Comparison of ENCODE assay signal across 2 cellular contexts in the genomic region with DNA sequence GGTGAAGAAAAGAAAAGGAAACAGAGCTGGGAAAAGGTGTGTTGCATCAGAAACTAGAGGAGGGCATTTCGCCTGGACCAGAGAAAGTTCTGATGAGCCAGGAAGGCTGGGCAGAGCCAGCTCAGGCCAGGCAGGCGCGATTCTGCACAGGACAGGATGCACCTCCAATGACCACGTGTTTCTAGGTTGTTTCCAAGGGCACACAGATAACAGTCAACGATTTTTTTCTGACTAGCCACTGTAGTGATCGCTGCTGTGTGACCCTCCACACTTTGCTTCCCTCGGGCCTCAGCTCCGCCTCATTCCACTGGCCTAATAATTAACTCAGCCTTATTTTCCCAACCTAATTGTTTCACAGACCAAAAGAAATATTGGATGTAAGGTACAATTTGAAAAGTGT.
TF ChIP-seq lines count a peak whose summit lies in the region.

No MANE protein-coding gene starts in this region.

TF ChIP-seq in H1, 55 proteins besides CTCF, POLR2A, EP300 and RAD21:
- TF ChIP-seq SP4 (IDR thresholded peaks at IDR 0.05; ENCODE audit: low read length) (no peak), TAF7 (optimal IDR thresholded peaks at IDR 0.05; ENCODE audit: borderline replicate concordance, low read depth, low read length) (no peak), CTBP2 (IDR thresholded peaks at IDR 0.05; ENCODE audit: borderline replicate concordance, insufficient read depth, insufficient read length, low read length) (no peak), MAFK (IDR thresholded peaks at IDR 0.05; ENCODE audit: low read depth, low read length) (no peak), CREB1 (IDR thresholded peaks at IDR 0.05) (no peak), TBP (IDR thresholded peaks at IDR 0.05; ENCODE audit: low read depth, low read length) (no peak), SIRT6 (IDR thresholded peaks at IDR 0.05; ENCODE audit: low read length) (no peak), POLR2AphosphoS5 (IDR thresholded peaks at IDR 0.05; ENCODE audit: low read depth, low read length) (no peak), HDAC2 (IDR thresholded peaks at IDR 0.05; ENCODE audit: borderline replicate concordance in 1 of 2, low read depth in 2 of 2, low read length in 2 of 2) (no peak), SRF (IDR thresholded peaks at IDR 0.05; ENCODE audit: low read depth, low read length) (no peak), CHD1 (IDR thresholded peaks at IDR 0.05; ENCODE audit: low read depth, low read length) (no peak), BRCA1 (IDR thresholded peaks at IDR 0.05; ENCODE audit: low read depth, low read length) (no peak)

TF ChIP-seq in liver, 16 proteins besides CTCF, POLR2A, EP300 and RAD21:
- TF ChIP-seq NR2F2 (IDR thresholded peaks at IDR 0.05) (no peak), HNF4G (IDR thresholded peaks at IDR 0.05) (no peak), TAF1 (conservative IDR thresholded peaks at IDR 0.05) (no peak), FOXA2 (IDR thresholded peaks at IDR 0.05) (no peak), HNF4A (conservative IDR thresholded peaks at IDR 0.05) (peak; percentile 17 to 77), EGR1 (IDR thresholded peaks at IDR 0.05; ENCODE audit: low read depth in 2 of 2) (no peak), JUND (IDR thresholded peaks at IDR 0.05) (peak in 1 of 2 donors; percentile 56), RXRA (IDR thresholded peaks at IDR 0.05) (peak in 1 of 2 donors; percentile 91), YY1 (IDR thresholded peaks at IDR 0.05) (peak; percentile 60), FOXA1 (IDR thresholded peaks at IDR 0.05) (peak; percentile 52), GABPA (IDR thresholded peaks at IDR 0.05 in 1 of 2, conservative IDR thresholded peaks at IDR 0.05 in 1 of 2) (peak in 1 of 2 donors; percentile 41), SP1 (IDR thresholded peaks at IDR 0.05) (peak; percentile 54)
- TF ChIP-seq, protein P1, sequence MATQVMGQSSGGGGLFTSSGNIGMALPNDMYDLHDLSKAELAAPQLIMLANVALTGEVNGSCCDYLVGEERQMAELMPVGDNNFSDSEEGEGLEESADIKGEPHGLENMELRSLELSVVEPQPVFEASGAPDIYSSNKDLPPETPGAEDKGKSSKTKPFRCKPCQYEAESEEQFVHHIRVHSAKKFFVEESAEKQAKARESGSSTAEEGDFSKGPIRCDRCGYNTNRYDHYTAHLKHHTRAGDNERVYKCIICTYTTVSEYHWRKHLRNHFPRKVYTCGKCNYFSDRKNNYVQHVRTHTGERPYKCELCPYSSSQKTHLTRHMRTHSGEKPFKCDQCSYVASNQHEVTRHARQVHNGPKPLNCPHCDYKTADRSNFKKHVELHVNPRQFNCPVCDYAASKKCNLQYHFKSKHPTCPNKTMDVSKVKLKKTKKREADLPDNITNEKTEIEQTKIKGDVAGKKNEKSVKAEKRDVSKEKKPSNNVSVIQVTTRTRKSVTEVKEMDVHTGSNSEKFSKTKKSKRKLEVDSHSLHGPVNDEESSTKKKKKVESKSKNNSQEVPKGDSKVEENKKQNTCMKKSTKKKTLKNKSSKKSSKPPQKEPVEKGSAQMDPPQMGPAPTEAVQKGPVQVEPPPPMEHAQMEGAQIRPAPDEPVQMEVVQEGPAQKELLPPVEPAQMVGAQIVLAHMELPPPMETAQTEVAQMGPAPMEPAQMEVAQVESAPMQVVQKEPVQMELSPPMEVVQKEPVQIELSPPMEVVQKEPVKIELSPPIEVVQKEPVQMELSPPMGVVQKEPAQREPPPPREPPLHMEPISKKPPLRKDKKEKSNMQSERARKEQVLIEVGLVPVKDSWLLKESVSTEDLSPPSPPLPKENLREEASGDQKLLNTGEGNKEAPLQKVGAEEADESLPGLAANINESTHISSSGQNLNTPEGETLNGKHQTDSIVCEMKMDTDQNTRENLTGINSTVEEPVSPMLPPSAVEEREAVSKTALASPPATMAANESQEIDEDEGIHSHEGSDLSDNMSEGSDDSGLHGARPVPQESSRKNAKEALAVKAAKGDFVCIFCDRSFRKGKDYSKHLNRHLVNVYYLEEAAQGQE (IDR thresholded peaks at IDR 0.05): peak; percentile 51
- TF ChIP-seq, protein P2, sequence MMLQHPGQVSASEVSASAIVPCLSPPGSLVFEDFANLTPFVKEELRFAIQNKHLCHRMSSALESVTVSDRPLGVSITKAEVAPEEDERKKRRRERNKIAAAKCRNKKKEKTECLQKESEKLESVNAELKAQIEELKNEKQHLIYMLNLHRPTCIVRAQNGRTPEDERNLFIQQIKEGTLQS (IDR thresholded peaks at IDR 0.05): no peak
- TF ChIP-seq, protein P3, sequence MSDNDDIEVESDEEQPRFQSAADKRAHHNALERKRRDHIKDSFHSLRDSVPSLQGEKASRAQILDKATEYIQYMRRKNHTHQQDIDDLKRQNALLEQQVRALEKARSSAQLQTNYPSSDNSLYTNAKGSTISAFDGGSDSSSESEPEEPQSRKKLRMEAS (IDR thresholded peaks at IDR 0.05): peak; percentile 86
- TF ChIP-seq, protein P4, sequence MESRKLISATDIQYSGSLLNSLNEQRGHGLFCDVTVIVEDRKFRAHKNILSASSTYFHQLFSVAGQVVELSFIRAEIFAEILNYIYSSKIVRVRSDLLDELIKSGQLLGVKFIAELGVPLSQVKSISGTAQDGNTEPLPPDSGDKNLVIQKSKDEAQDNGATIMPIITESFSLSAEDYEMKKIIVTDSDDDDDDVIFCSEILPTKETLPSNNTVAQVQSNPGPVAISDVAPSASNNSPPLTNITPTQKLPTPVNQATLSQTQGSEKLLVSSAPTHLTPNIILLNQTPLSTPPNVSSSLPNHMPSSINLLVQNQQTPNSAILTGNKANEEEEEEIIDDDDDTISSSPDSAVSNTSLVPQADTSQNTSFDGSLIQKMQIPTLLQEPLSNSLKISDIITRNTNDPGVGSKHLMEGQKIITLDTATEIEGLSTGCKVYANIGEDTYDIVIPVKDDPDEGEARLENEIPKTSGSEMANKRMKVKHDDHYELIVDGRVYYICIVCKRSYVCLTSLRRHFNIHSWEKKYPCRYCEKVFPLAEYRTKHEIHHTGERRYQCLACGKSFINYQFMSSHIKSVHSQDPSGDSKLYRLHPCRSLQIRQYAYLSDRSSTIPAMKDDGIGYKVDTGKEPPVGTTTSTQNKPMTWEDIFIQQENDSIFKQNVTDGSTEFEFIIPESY (IDR thresholded peaks at IDR 0.05): peak; percentile 67
